7 cellular contexts compared by ENCODE assay signal in the genomic region with DNA sequence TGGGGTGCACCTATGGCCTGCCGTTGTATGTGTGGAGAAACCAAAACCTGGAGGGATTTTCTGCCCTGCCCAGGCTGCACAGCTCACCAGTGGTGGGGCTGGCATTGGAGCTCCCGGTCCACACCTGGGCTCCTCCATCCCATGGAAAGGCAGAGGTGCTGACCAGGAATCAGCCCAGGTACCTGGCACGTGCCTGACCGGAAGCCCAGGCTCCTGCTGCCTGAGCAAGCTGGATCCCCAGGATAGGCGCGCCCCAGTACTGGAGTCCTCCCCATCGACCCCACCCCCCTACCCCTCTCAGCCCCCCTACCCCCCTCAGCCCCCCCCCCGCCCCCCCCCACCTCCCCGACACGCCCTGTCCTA. TPM values are rescaled to one million over a fixed set of nuclear protein-coding genes. Genes with fewer than 3 reads are reported as not detected.
DNase-seq lines count a peak whose midpoint lies in the region; ATAC-seq lines count a peak whose summit lies in the region.

No MANE protein-coding gene starts in this region.

- 62% methylated on average over 10 of the region's 10 CpGs for WGBS in right cardiac atrium

- H3K9me3 ChIP-seq in T-helper 17 cell (ENCODE audit: control insufficient read depth, low read length, poor library complexity, severe bottlenecking): no peaks in the 10 kb centered on the region
- no peaks in the 10 kb centered on the region for H3K9me3 ChIP-seq in right cardiac atrium (ENCODE audit: control insufficient read depth, low read length)

- peaks cover 8% of the 10 kb centered on the region for H3K4me1 Mint-ChIP-seq in T-helper 17 cell
- H3K4me1 Mint-ChIP-seq in stimulated activated effector memory CD8-positive, alpha-beta T cell treated with anti-CD3 and anti-CD28 coated beads, Interleukin-12 subunit alpha, Interleukin-12 subunit beta, amount 100 ng/mL, for 72 hours: peaks cover 20% of the 10 kb centered on the region

- no peaks in the 10 kb centered on the region for H3K9me3 Mint-ChIP-seq in stimulated activated effector memory CD8-positive, alpha-beta T cell treated with anti-CD3 and anti-CD28 coated beads, Interleukin-12 subunit alpha, Interleukin-12 subunit beta, amount 100 ng/mL, for 72 hours

- peak overlapping the region; percentile 55 for H3K4me3 ChIP-seq in right cardiac atrium (ENCODE audit: low read length)

- intact Hi-C loops in right cardiac atrium (cut with DNase I): loop anchor here in 3 of 4 donors (2.0 to 10.0 kb wide), 5 partner anchors 35 to 408 kb away; a partner anchor contains a TSS

- no peak overlapping the region for H3K27ac ChIP-seq in right cardiac atrium (ENCODE audit: low read length)

- no peak overlapping the region for H3K27ac Mint-ChIP-seq in T-helper 17 cell
- H3K27ac Mint-ChIP-seq in stimulated activated effector memory CD8-positive, alpha-beta T cell treated with anti-CD3 and anti-CD28 coated beads, Interleukin-12 subunit alpha, Interleukin-12 subunit beta, amount 100 ng/mL, for 72 hours: peak overlapping the region; percentile 70

- ATAC-seq in GM21515 (IDR thresholded peaks at IDR 0.05; ENCODE audit: unreplicated experiment) (peak; percentile 16), T-helper 17 cell (no peak), right cardiac atrium (no peak), GM21360 (IDR thresholded peaks at IDR 0.05; ENCODE audit: unreplicated experiment) (no peak), HG02973 (IDR thresholded peaks at IDR 0.05; ENCODE audit: unreplicated experiment) (no peak)
- ATAC-seq in stimulated activated effector memory CD8-positive, alpha-beta T cell treated with anti-CD3 and anti-CD28 coated beads, Interleukin-12 subunit alpha, Interleukin-12 subunit beta, amount 100 ng/mL, for 72 hours: no peak

- H3K4me1 ChIP-seq in right cardiac atrium (ENCODE audit: control insufficient read depth, insufficient read depth, low read length): no peaks in the 10 kb centered on the region

- peak overlapping the region; percentile 80 for H3K4me3 Mint-ChIP-seq in T-helper 17 cell
- peak overlapping the region; percentile 80 for H3K4me3 Mint-ChIP-seq in stimulated activated effector memory CD8-positive, alpha-beta T cell treated with anti-CD3 and anti-CD28 coated beads, Interleukin-12 subunit alpha, Interleukin-12 subunit beta, amount 100 ng/mL, for 72 hours

- no peaks in the 10 kb centered on the region for H3K27me3 ChIP-seq in right cardiac atrium (ENCODE audit: control insufficient read depth, insufficient read depth)

- no peaks in the 10 kb centered on the region for H3K36me3 Mint-ChIP-seq in T-helper 17 cell (ENCODE audit: low read depth)
- no peaks in the 10 kb centered on the region for H3K36me3 Mint-ChIP-seq in stimulated activated effector memory CD8-positive, alpha-beta T cell treated with anti-CD3 and anti-CD28 coated beads, Interleukin-12 subunit alpha, Interleukin-12 subunit beta, amount 100 ng/mL, for 72 hours

- no peaks in the 10 kb centered on the region for H3K27me3 Mint-ChIP-seq in T-helper 17 cell

- DNase-seq in T-helper 17 cell: no peak
- no peak for DNase-seq in right cardiac atrium
- DNase-seq in stimulated activated effector memory CD8-positive, alpha-beta T cell treated with anti-CD3 and anti-CD28 coated beads, Interleukin-12 subunit alpha, Interleukin-12 subunit beta, amount 100 ng/mL, for 72 hours (ENCODE audit: low spot score in 2 of 2): no peak
- no peak for DNase-seq in inferior parietal cortex (ENCODE audit: extremely low spot score)

RNA-seq across cellular contexts. Expression of a gene that starts 39.9 kb away (rescaled TPM):
- total RNA-seq in T-helper 17 cell (10 to 100 TPM; 87.5 to 90.3 TPM), right cardiac atrium (10 to 100 TPM; 34.5 to 43.0 (median 39.0) TPM)
- 29.7 TPM for polyA plus RNA-seq in right cardiac atrium

RNA-seq across cellular contexts. Expression of a gene that starts 50.9 kb away (rescaled TPM):
- total RNA-seq in T-helper 17 cell (not detected), right cardiac atrium (not detected)
- not detected for polyA plus RNA-seq in right cardiac atrium

RNA-seq across cellular contexts. Expression of a gene that starts 52.0 kb away (rescaled TPM):
- total RNA-seq in T-helper 17 cell (10 to 100 TPM; 24.3 to 29.2 TPM), right cardiac atrium (10 to 100 TPM; 17.0 to 25.5 (median 22.4) TPM)
- 34.8 TPM for polyA plus RNA-seq in right cardiac atrium
